Comparison of ENCODE assay signal across 24 cellular contexts in genomic region chr6:307874-308273, GRCh38.
"Had no signal": no experiment of that assay in that cellular context is flagged by ENCODE, and none has a peak within 500 bp of the region (broad histone marks: within the 10 kb centered on the region; RNA-seq: fewer than 3 reads in every experiment).

No MANE protein-coding gene starts in this region.

- H3K27ac ChIP-seq: brain microvascular endothelial cell, sigmoid colon, thyroid gland, VCaP had no signal

- ATAC-seq: activated CD4-positive, CD25-positive, alpha-beta regulatory T cell treated with anti-CD3 and anti-CD28 coated beads, Interleukin-2, amount 50 U/mL, for 24 hours; effector memory CD8-positive, alpha-beta T cell; esophagus mucosa; natural killer cell treated with Interleukin-12 subunit alpha and Interleukin-12 subunit beta and Interleukin-15 and Interleukin-18, amount 100 ng/mL, for 72 hours; stimulated activated effector memory CD8-positive, alpha-beta T cell treated with anti-CD3 and anti-CD28 coated beads, Interleukin-12 subunit alpha, Interleukin-12 subunit beta, amount 100 ng/mL, for 72 hours had no signal

- H3K4me3 ChIP-seq: sigmoid colon, thyroid gland had no signal

- DNase-seq: activated CD4-positive, alpha-beta T cell treated with anti-CD3 and anti-CD28 coated beads for 48 hours; activated CD4-positive, alpha-beta T cell treated with anti-CD3 and anti-CD28 coated beads, Interleukin-2, amount 50 U/mL, for 48 hours; activated CD8-positive, alpha-beta memory T cell treated with anti-CD3 and anti-CD28 coated beads for 24 hours; activated gamma-delta T cell; activated naive CD4-positive, alpha-beta T cell treated with anti-CD3 and anti-CD28 coated beads, Interleukin-2, amount 50 U/mL, for 16 hours; amniotic stem cell; brain microvascular endothelial cell; caudate nucleus; cortex of kidney; effector memory CD8-positive, alpha-beta T cell; foreskin fibroblast; hippocampal formation; left colon; mesendoderm; sigmoid colon; small intestine; stimulated activated CD4-positive, alpha-beta T cell treated with anti-CD3 and anti-CD28 coated beads, Interleukin-4, amount 100 ng/mL, for 24 hours; T-helper 9 cell; thyroid gland had no signal

- H3K9me3 ChIP-seq: sigmoid colon, thyroid gland had no signal

- H3K27me3 ChIP-seq: brain microvascular endothelial cell, sigmoid colon, thyroid gland had no signal

- H3K36me3 ChIP-seq: brain microvascular endothelial cell, thyroid gland had no signal
